8 cellular contexts compared by ENCODE assay signal in the genomic region with DNA sequence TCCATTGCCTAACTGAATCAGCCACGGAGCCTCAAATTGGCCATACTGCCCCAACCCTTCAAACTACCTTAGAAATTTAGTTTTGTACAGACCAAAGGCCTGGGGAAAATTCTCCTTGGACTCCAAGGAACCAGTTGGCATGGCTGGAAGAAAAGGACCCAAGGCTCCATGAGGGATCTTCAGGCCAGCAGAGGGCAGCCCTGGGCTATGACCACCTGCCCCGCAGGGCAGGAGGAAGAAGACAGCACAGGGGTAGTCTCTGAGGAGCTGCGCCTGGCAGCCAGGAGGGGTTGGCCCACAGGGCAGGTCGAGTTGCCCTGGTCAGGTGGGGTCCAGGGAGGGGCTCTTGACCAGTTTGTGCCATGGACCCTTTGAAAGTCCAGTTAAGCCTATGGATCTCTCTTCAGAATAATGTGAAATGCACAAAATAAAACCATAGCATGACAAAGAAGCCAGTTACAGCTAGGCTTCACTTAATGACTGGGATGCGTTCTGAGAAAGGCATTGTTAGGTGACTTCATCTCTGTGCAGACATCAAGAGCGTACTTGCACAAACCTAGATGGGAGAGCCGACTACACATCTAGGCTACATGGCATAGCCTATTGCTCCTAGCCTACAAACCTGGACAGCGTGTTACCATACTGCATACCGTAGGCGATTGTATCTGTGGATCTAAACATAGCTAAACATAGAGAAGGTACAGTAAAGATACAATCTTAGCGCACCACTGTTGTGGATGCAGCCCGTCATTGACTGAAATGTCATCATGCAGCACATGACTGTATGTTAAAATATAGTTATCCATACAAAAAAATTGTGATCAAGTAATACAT. TPM values are rescaled to one million over a fixed set of nuclear protein-coding genes. Genes with fewer than 3 reads are reported as not detected.
DNase-seq lines count a peak whose midpoint lies in the region; ATAC-seq and TF ChIP-seq lines count a peak whose summit lies in the region.

No MANE protein-coding gene starts in this region.

- no peak overlapping the region for H3K27ac Mint-ChIP-seq in activated naive CD4-positive, alpha-beta T cell treated with anti-CD3 and anti-CD28 coated beads, Interleukin-2, amount 50 U/mL, for 72 hours

- no peak overlapping the region for H3K9ac ChIP-seq in PC-3 (ENCODE audit: low read length)

- TF ChIP-seq POLR2A in spleen (IDR thresholded peaks at IDR 0.05) = no peak

- no TSS peak for BruUV-seq in PC-3 (replicated peaks; lab: Mats Ljungman, UMichigan)

- no peak overlapping the region for H2AFZ ChIP-seq in PC-3 (ENCODE audit: low read length)

- no peaks in the 10 kb centered on the region for H4K20me1 ChIP-seq in PC-3 (ENCODE audit: low read length)

- no peaks in the 10 kb centered on the region for H3K9me2 ChIP-seq in PC-3 (replicated peaks; ENCODE audit: low read length)

- DNase-seq in H4 (ENCODE audit: low spot score) = peak; percentile 28
- peak; percentile 97 for DNase-seq in PC-3
- DNase-seq in activated naive CD4-positive, alpha-beta T cell treated with anti-CD3 and anti-CD28 coated beads, Interleukin-2, amount 50 U/mL, for 72 hours (ENCODE audit: low spot score in 2 of 2) = peak in 1 of 2 donors; percentile 36
- DNase-seq in right atrium auricular region (ENCODE audit: low spot score) = no peak
- no peak for DNase-seq in spleen

- intact Hi-C loops in PC-3 (cut with micrococcal nuclease) (loop anchor here (1.0 to 5.0 kb wide), 3 partner anchors 28 to 276 kb away; no protein-coding TSS in a partner anchor), spleen (cut with DNase I; ENCODE audit: low total_unique reads) (no loop called here)

- peak; percentile 81 for TF ChIP-seq CTCF in C4-2B (conservative IDR thresholded peaks at IDR 0.05)
- TF ChIP-seq CTCF in PC-3 (conservative IDR thresholded peaks at IDR 0.05; ENCODE audit: low read depth, low read length) = peak; percentile 100
- TF ChIP-seq CTCF in right atrium auricular region (IDR thresholded peaks at IDR 0.05) = peak; percentile 37 to 66
- TF ChIP-seq CTCF in spleen (IDR thresholded peaks at IDR 0.05 in 8 of 11, conservative IDR thresholded peaks at IDR 0.05 in 3 of 11) = peak in 8 of 11 experiments; percentile 21 to 64 (median 51)

- no peaks in the 10 kb centered on the region for H3K79me2 ChIP-seq in PC-3 (ENCODE audit: low read length)

- H3K9me3 ChIP-seq in PC-3 (ENCODE audit: low read length) (no peaks in the 10 kb centered on the region), right atrium auricular region (no peaks in the 10 kb centered on the region), spleen (no peaks in the 10 kb centered on the region)

- POLR2A ChIA-PET in PC-3 (lab: Charles Lee; ENCODE audit: unreplicated experiment) = interaction anchor here (0.5 to 0.6 kb wide), 2 partner anchors 29 to 62 kb away, joined by 3 read pairs; no protein-coding TSS in a partner anchor

- no peaks in the 10 kb centered on the region for H3K9me3 Mint-ChIP-seq in activated naive CD4-positive, alpha-beta T cell treated with anti-CD3 and anti-CD28 coated beads, Interleukin-2, amount 50 U/mL, for 72 hours

- no peaks in the 10 kb centered on the region for H3F3A ChIP-seq in PC-3 (ENCODE audit: low read length, unreplicated experiment)

- CTCF ChIA-PET in PC-3 (lab: Charles Lee) = interaction anchor here (0.6 to 2.5 kb wide), 11 partner anchors 10 to 197 kb away, joined by 3 to 46 read pairs (median 3); partner anchors contain the start of gene PKP1

- ATAC-seq in PC-3 = peak; percentile 98
- ATAC-seq in activated naive CD4-positive, alpha-beta T cell treated with anti-CD3 and anti-CD28 coated beads, Interleukin-2, amount 50 U/mL, for 72 hours = peak; percentile 80 to 85
- ATAC-seq in HG03521 (IDR thresholded peaks at IDR 0.05; ENCODE audit: unreplicated experiment) = no peak
- no peak for ATAC-seq in HG02623 (IDR thresholded peaks at IDR 0.05; ENCODE audit: unreplicated experiment)

- H3K36me3 Mint-ChIP-seq in activated naive CD4-positive, alpha-beta T cell treated with anti-CD3 and anti-CD28 coated beads, Interleukin-2, amount 50 U/mL, for 72 hours = no peaks in the 10 kb centered on the region

- no peak overlapping the region for H3K4me3 ChIP-seq in PC-3 (ENCODE audit: low read length)
- H3K4me3 ChIP-seq in right atrium auricular region = no peak overlapping the region
- no peak overlapping the region for H3K4me3 ChIP-seq in spleen

- peaks cover 12% of the 10 kb centered on the region for H3K4me1 ChIP-seq in PC-3 (ENCODE audit: insufficient read depth, low read length)
- H3K4me1 ChIP-seq in right atrium auricular region = no peaks in the 10 kb centered on the region
- no peaks in the 10 kb centered on the region for H3K4me1 ChIP-seq in spleen

- H3K36me3 ChIP-seq in PC-3 (ENCODE audit: low read depth, low read length) (no peaks in the 10 kb centered on the region), right atrium auricular region (no peaks in the 10 kb centered on the region), spleen (no peaks in the 10 kb centered on the region)

- no peak overlapping the region for H3K4me2 ChIP-seq in PC-3 (ENCODE audit: low read length)

- H3K27ac ChIP-seq in C4-2B (no peak overlapping the region), PC-3 (ENCODE audit: low read length) (no peak overlapping the region), right atrium auricular region (no peak overlapping the region), spleen (no peak overlapping the region)

- WGBS in spleen, 5 donors = 67 to 78% (median 72%) methylated on average over 12 of the region's 12 CpGs

- H3K27me3 ChIP-seq in PC-3 (ENCODE audit: low read length) (peaks cover 24% of the 10 kb centered on the region), right atrium auricular region (no peaks in the 10 kb centered on the region), spleen (replicated peaks in 1 of 7) (peaks cover 0 to 13% (median 0%) of the 10 kb centered on the region in 7 donors)

RNA-seq across cellular contexts. Expression of gene CACNA1S, which starts 26.1 kb away (rescaled TPM):
- not detected in 2 replicates for total RNA-seq in H4 (2014; rRNA removed; shearing (Covaris generic))
- total RNA-seq in PC-3 (2014; rRNA removed) (not detected in 2 replicates), right atrium auricular region (not detected), spleen (under 1 TPM in 2 of 7 donors, not detected in 5; 0.09 to 0.17 TPM)
- not detected for total RNA-seq in activated naive CD4-positive, alpha-beta T cell treated with anti-CD3 and anti-CD28 coated beads, Interleukin-2, amount 50 U/mL, for 72 hours
- under 1 TPM in 1 of 3 donors, not detected in 2; 0.04 TPM for polyA plus RNA-seq in spleen

RNA-seq across cellular contexts. Expression of gene ASCL5, which starts 40.9 kb away (rescaled TPM):
- not detected in 2 replicates for total RNA-seq in H4 (2014; rRNA removed; shearing (Covaris generic))
- total RNA-seq in PC-3 (2014; rRNA removed) (2.4 and 3.1 TPM in 2 replicates), right atrium auricular region (not detected), spleen (under 1 TPM in 1 of 7 donors, not detected in 6; 0.85 TPM)
- total RNA-seq in activated naive CD4-positive, alpha-beta T cell treated with anti-CD3 and anti-CD28 coated beads, Interleukin-2, amount 50 U/mL, for 72 hours = under 1 TPM; 0.16 to 0.35 TPM
- polyA plus RNA-seq in spleen = under 1 TPM; 0.06 to 0.09 (median 0.09) TPM

Comparison
In these comparisons a context has a peak if more than half of its experiments do, and no peak if none do; other contexts are left out.
1. DNase-seq: peak in H4 (single experiment) and PC-3 (single experiment); none in right atrium auricular region (single experiment) and spleen (single experiment).
2. ATAC-seq: peak in PC-3 (single experiment) and activated naive CD4-positive, alpha-beta T cell treated with anti-CD3 and anti-CD28 coated beads, Interleukin-2, amount 50 U/mL, for 72 hours (2 of 2); none in HG03521 (single experiment) and HG02623 (single experiment).
3. Peak in every context shown above with its lines, with median percentiles within 50 percentile points of each other: CTCF ChIP-seq.